15 cellular contexts compared by ENCODE assay signal in the genomic region with DNA sequence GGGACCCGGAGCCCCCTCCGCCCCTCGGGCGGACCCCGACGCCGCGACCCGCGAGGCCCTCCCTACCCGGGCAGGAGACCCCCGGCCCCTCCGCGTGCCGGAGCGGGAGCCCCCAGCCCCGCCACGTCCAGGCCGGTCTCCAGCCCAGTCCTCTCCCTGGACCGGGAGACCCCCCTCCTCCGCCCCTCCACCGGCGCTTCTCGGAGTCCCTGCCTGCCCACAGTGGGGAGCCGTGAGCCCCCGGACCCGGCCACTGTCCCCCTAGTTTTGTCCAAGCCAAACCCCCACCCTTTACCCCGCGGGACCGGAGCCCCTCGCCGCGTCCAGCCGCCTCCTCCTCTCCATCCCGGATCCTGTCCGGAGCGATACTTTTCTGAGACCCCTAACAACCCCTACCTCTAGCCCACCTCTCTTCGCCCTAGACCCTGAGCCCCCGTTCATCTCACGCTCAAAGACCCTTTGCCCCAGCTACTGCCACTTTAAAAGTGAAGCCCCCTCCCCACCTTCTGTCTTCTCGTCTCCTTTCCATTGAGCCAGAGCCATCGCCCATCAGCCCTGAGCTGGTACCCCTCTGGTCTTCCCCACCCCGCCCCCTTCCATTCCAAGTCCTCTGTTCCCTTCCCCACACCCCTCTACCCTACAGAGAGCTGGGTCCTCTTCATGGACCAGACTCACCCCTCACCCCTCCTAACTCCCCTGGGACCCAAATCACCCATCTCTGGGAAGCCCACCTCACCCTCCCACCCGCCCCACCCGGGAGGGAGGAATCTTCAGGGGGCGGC. TPM values are rescaled to one million over a fixed set of nuclear protein-coding genes. Genes with fewer than 3 reads are reported as not detected.
DNase-seq lines count a peak whose midpoint lies in the region; ATAC-seq and TF ChIP-seq lines count a peak whose summit lies in the region.
"Had no signal": no experiment of that assay in that cellular context is flagged by ENCODE, and none has a peak within 500 bp of the region (broad histone marks: within the 10 kb centered on the region; RNA-seq: fewer than 3 reads in every experiment).

No MANE protein-coding gene starts in this region.

- H3K27ac Mint-ChIP-seq in progenitor cell of endocrine pancreas = no peak overlapping the region
- H3K27ac Mint-ChIP-seq: activated T-helper 17 cell treated with anti-CD3 and anti-CD28 coated beads, Interleukin-2, amount 50 U/mL, for 72 hours; CD4-positive, alpha-beta memory T cell; T-helper 1 cell treated with Interleukin-12 subunit alpha and Interleukin-12 subunit beta and Interleukin-4 antibody, amounts not matched to agents 30 μg/mL and 1 μg/mL, for 36 hours had no signal

- no peak for ATAC-seq in GM18909 (IDR thresholded peaks at IDR 0.05; ENCODE audit: poor library complexity, unreplicated experiment)
- ATAC-seq: activated T-helper 17 cell treated with anti-CD3 and anti-CD28 coated beads, Interleukin-2, amount 50 U/mL, for 72 hours had no signal

- H3K4me3 ChIP-seq in HUES48 (ENCODE audit: low read depth, low read length) (peak overlapping the region; percentile 62), astrocyte of the cerebellum (ENCODE audit: low read depth, low read length) (peak overlapping the region; percentile 5), iPS-20b (ENCODE audit: low read length) (peak overlapping the region; percentile 72)

- H3K36me3 Mint-ChIP-seq in progenitor cell of endocrine pancreas (ENCODE audit: insufficient read depth) = no peaks in the 10 kb centered on the region
- H3K36me3 Mint-ChIP-seq: CD4-positive, alpha-beta memory T cell had no signal

- H3K36me3 ChIP-seq in HUES48 (ENCODE audit: control insufficient read depth, insufficient read depth, low read length) (no peaks in the 10 kb centered on the region), iPS-20b (ENCODE audit: insufficient read depth, low read depth, low read length) (no peaks in the 10 kb centered on the region)

- H3K27ac ChIP-seq in HUES48 (ENCODE audit: low read depth, low read length) (no peak overlapping the region), iPS-20b (ENCODE audit: low read length) (no peak overlapping the region)
- H3K27ac ChIP-seq: sigmoid colon had no signal

- H3K4me1 ChIP-seq in HUES48 (ENCODE audit: control insufficient read depth, insufficient read depth, low read length) (peaks cover 6% of the 10 kb centered on the region; the same call in 1 of the 2 replicates), iPS-20b (ENCODE audit: insufficient read depth, low read length) (no peaks in the 10 kb centered on the region; the same call in 1 of the 2 replicates)

- DNase-seq in astrocyte of the cerebellum (ENCODE audit: low read depth) (no peak), progenitor cell of endocrine pancreas (ENCODE audit: low spot score, unreplicated experiment) (no peak), NCI-H2227 treated with DMSO at 0.1 percent for 48 hours (lab: John Stamatoyannopoulos, UW) (no peak), cortex of kidney (lab: John Stamatoyannopoulos, UW) (no peak)
- DNase-seq: activated CD4-positive, alpha-beta T cell treated with anti-CD3 and anti-CD28 coated beads for 4 hours; CD4-positive, alpha-beta memory T cell; erythroblast; hippocampal formation; NCI-H1092; sigmoid colon had no signal

- no peaks in the 10 kb centered on the region for H3K9me3 ChIP-seq in HUES48 (ENCODE audit: control insufficient read depth, insufficient read depth, low read length)
- H3K9me3 ChIP-seq in iPS-20b (ENCODE audit: insufficient read depth, low read depth, low read length) = no peaks in the 10 kb centered on the region
- H3K9me3 ChIP-seq: sigmoid colon had no signal

- H3K4me1 Mint-ChIP-seq in progenitor cell of endocrine pancreas (ENCODE audit: low read depth) = no peaks in the 10 kb centered on the region

- H3K9ac ChIP-seq in HUES48 (ENCODE audit: low read depth, low read length) = no peak overlapping the region
- H3K9ac ChIP-seq in iPS-20b (ENCODE audit: low read depth, low read length) = no peak overlapping the region

- TF ChIP-seq CTCF in astrocyte of the cerebellum (IDR thresholded peaks at IDR 0.05; ENCODE audit: low read depth, low read length, missing control alignments) (no peak), progenitor cell of endocrine pancreas (IDR thresholded peaks at IDR 0.05; ENCODE audit: unreplicated experiment) (no peak)

- in situ Hi-C loops in astrocyte of the cerebellum (cut with HindIII; ENCODE audit: low sequenced_read_pairs) = no loop called here

- H3K27me3 Mint-ChIP-seq in progenitor cell of endocrine pancreas = peaks cover 10% of the 10 kb centered on the region

- H3K9me3 Mint-ChIP-seq in progenitor cell of endocrine pancreas (ENCODE audit: low read depth) = no peaks in the 10 kb centered on the region
- H3K9me3 Mint-ChIP-seq: activated T-helper 17 cell treated with anti-CD3 and anti-CD28 coated beads, Interleukin-2, amount 50 U/mL, for 72 hours; T-helper 1 cell treated with Interleukin-12 subunit alpha and Interleukin-12 subunit beta and Interleukin-4 antibody, amounts not matched to agents 30 μg/mL and 1 μg/mL, for 36 hours had no signal

- peak overlapping the region; percentile 65 for H3K4me3 Mint-ChIP-seq in progenitor cell of endocrine pancreas (ENCODE audit: low read depth)
- H3K4me3 Mint-ChIP-seq: activated T-helper 17 cell treated with anti-CD3 and anti-CD28 coated beads, Interleukin-2, amount 50 U/mL, for 72 hours; T-helper 1 cell treated with Interleukin-12 subunit alpha and Interleukin-12 subunit beta and Interleukin-4 antibody, amounts not matched to agents 30 μg/mL and 1 μg/mL, for 36 hours had no signal

- peaks cover 11% of the 10 kb centered on the region for H3K27me3 ChIP-seq in HUES48 (ENCODE audit: control insufficient read depth, insufficient read depth, low read length)
- H3K27me3 ChIP-seq in iPS-20b (ENCODE audit: insufficient read depth, low read length) = peaks cover 16% of the 10 kb centered on the region

RNA-seq across cellular contexts. Expression of gene NECAB2, which starts 1.0 kb away (rescaled TPM):
- total RNA-seq in progenitor cell of endocrine pancreas = 4.4 and 4.6 TPM in 2 replicates
- total RNA-seq: activated T-helper 17 cell treated with anti-CD3 and anti-CD28 coated beads, Interleukin-2, amount 50 U/mL, for 72 hours; CD4-positive, alpha-beta memory T cell had no signal

RNA-seq across cellular contexts. Expression of gene OSGIN1, which starts 16.0 kb away (rescaled TPM):
- 2.3 and 2.7 TPM in 2 replicates for total RNA-seq in progenitor cell of endocrine pancreas

Comparison
In these comparisons a context has a peak if more than half of its experiments do, and no peak if none do; other contexts are left out.
1. H3K4me3 ChIP-seq: peak in every context shown above with its lines; median percentile 72 in iPS-20b; 62 in HUES48; 5 in astrocyte of the cerebellum.